In the genomic region with DNA sequence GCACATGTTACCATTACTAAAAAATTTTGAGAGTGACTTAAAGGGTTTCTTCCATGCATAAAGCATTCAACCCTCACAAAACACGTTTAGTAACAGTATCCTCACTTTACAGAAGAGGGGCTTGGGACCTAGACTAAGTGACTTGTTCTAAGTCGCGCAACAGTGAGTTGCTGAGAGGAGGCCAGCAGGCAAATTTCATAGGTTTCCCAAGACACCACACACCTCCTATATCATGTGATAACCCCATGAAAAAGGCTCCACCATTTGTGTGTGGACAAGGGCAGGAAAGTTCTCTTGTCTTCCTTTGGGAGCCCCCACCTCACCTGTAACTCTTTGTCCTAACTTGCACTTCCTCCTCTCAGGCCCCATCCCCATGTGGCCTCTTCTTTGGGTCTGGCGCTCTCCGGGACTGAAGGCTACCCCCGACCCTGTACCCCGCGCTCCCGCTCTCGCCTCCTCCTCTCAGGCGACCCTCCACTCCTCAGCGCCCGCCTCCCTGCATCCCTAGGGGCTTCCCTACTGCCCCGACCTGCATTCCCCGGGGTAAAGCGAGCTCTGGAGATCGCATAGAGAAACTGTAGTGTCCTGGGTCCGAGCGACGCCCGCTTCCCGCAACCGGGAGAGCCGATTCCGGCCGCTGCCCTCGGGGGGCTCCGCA, we compare ENCODE assay signal across 8 cellular contexts. TPM values are rescaled to one million over a fixed set of nuclear protein-coding genes. Genes with fewer than 3 reads are reported as not detected.
DNase-seq lines count a peak whose midpoint lies in the region; ATAC-seq, FAIRE-seq and TF ChIP-seq lines count a peak whose summit lies in the region.

No MANE protein-coding gene starts in this region.

- no peak for TF ChIP-seq CTCF in CD4-positive, alpha-beta T cell (IDR thresholded peaks at IDR 0.05)
- no peak for TF ChIP-seq CTCF in HL-60 (IDR thresholded peaks at IDR 0.05; ENCODE audit: insufficient read depth, low read length)
- TF ChIP-seq CTCF in astrocyte (IDR thresholded peaks at IDR 0.05; ENCODE audit: insufficient read depth, low read depth, low read length): no peak
- no peak for TF ChIP-seq CTCF in right lobe of liver (IDR thresholded peaks at IDR 0.05)
- no peak for TF ChIP-seq CTCF in transverse colon (IDR thresholded peaks at IDR 0.05)

- in situ Hi-C loops in transverse colon (cut with MboI; ENCODE audit: low pct_ligation_motif_present in 1 of 4, low pct_unique_long_range_greater_than_20kb in 1 of 4, low sequenced_read_pairs in 3 of 4): no loop called here

- H3K4me3 Mint-ChIP-seq in CD4-positive, alpha-beta T cell: peak overlapping the region; percentile 97
- peak overlapping the region; percentile 96 for H3K4me3 Mint-ChIP-seq in astrocyte (ENCODE audit: unreplicated experiment)

- peak overlapping the region; percentile 90 for H3K9ac ChIP-seq in astrocyte (ENCODE audit: low read length)

- FAIRE-seq in astrocyte (lab: Jason Lieb, UNC): no peak

- peak overlapping the region; percentile 92 for H2AFZ ChIP-seq in astrocyte (ENCODE audit: low read depth, low read length)

- intact Hi-C loops in CD4-positive, alpha-beta T cell (cut with DNase I, micrococcal nuclease): loop anchor here (10.0 kb wide), 2 partner anchors 361 to 1401 kb away; a partner anchor contains a TSS
- intact Hi-C loops in right lobe of liver (cut with DNase I) (no loop called here), transverse colon (cut with DNase I; ENCODE audit: low total_unique reads) (loop anchor here (5.0 kb wide), 1 partner anchor 1394 kb away; a partner anchor contains a TSS)

- H4K20me1 ChIP-seq in astrocyte (ENCODE audit: insufficient read depth, low read length): no peaks in the 10 kb centered on the region

- no peaks in the 10 kb centered on the region for H3K79me2 ChIP-seq in astrocyte (ENCODE audit: insufficient read depth, low read length)

- ATAC-seq in CD4-positive, alpha-beta T cell (ENCODE audit: poor library complexity): no peak
- ATAC-seq in right lobe of liver (peak in 1 of 4 donors; percentile 4), HG02571 (IDR thresholded peaks at IDR 0.05; ENCODE audit: unreplicated experiment) (no peak), HG02763 (IDR thresholded peaks at IDR 0.05; ENCODE audit: unreplicated experiment) (no peak)

- TF ChIP-seq POLR2A in right lobe of liver (IDR thresholded peaks at IDR 0.05) (no peak), transverse colon (IDR thresholded peaks at IDR 0.05) (no peak)

- H3K9me3 ChIP-seq in CD4-positive, alpha-beta T cell (ENCODE audit: control insufficient read depth, low read length): no peaks in the 10 kb centered on the region
- H3K9me3 ChIP-seq in astrocyte (ENCODE audit: insufficient read depth, low read depth, low read length): no peaks in the 10 kb centered on the region
- H3K9me3 ChIP-seq in right lobe of liver: no peaks in the 10 kb centered on the region
- H3K9me3 ChIP-seq in transverse colon: no peaks in the 10 kb centered on the region

- no peak for DNase-seq in CD4-positive, alpha-beta T cell
- peak; percentile 22 to 47 for DNase-seq in HL-60 (ENCODE audit: low read depth in 1 of 2, low spot score in 1 of 2)
- no peak for DNase-seq in astrocyte (ENCODE audit: low read depth)
- no peak for DNase-seq in right lobe of liver
- peak; percentile 20 for DNase-seq in transverse colon
- DNase-seq in SKM-1 treated with dmso at 0.1 percent for 144 hours (lab: John Stamatoyannopoulos, UW; ENCODE audit: unreplicated experiment): no peak

- peaks cover 3% of the 10 kb centered on the region for H3K4me1 ChIP-seq in astrocyte (ENCODE audit: insufficient read depth, low read length)
- H3K4me1 ChIP-seq in right lobe of liver: peaks cover 0 to 34% (median 10%) of the 10 kb centered on the region in 4 donors
- peaks cover 0 to 56% (median 20%) of the 10 kb centered on the region in 4 donors for H3K4me1 ChIP-seq in transverse colon

- H3K4me1 Mint-ChIP-seq in CD4-positive, alpha-beta T cell (ENCODE audit: low read depth): peaks cover 96% of the 10 kb centered on the region
- H3K4me1 Mint-ChIP-seq in astrocyte (ENCODE audit: low read depth, unreplicated experiment): peaks cover 12% of the 10 kb centered on the region

- H3K36me3 Mint-ChIP-seq in CD4-positive, alpha-beta T cell (ENCODE audit: low read depth): peaks cover 93% of the 10 kb centered on the region
- peaks cover 36% of the 10 kb centered on the region for H3K36me3 Mint-ChIP-seq in astrocyte (ENCODE audit: low read depth, unreplicated experiment)

- H3K9me3 Mint-ChIP-seq in CD4-positive, alpha-beta T cell: no peaks in the 10 kb centered on the region
- H3K9me3 Mint-ChIP-seq in astrocyte (ENCODE audit: unreplicated experiment): peaks cover 1% of the 10 kb centered on the region

- peak overlapping the region; percentile 91 for H3K4me2 ChIP-seq in astrocyte (ENCODE audit: low read length)

- H3K27ac Mint-ChIP-seq in CD4-positive, alpha-beta T cell: peak overlapping the region; percentile 99
- H3K27ac Mint-ChIP-seq in astrocyte (ENCODE audit: unreplicated experiment): peak overlapping the region; percentile 91

- H3K27me3 Mint-ChIP-seq in CD4-positive, alpha-beta T cell: no peaks in the 10 kb centered on the region
- peaks cover 18% of the 10 kb centered on the region for H3K27me3 Mint-ChIP-seq in astrocyte (ENCODE audit: low read depth, unreplicated experiment)

- no peak for TF ChIP-seq EP300 in transverse colon (IDR thresholded peaks at IDR 0.05; ENCODE audit: low read depth)

- WGBS in right lobe of liver (ENCODE audit: insufficient coverage, low coverage, low lambda C conversion rate, missing lambda C conversion rate): 2% methylated on average over 26 of the region's 28 CpGs
- WGBS in transverse colon (ENCODE audit: low coverage in 1 of 2), 2 donors: 0 to 4% methylated on average over 1 to 28 of the region's 28 CpGs

- H3K4me3 ChIP-seq in HL-60 (replicated peaks; ENCODE audit: insufficient read depth, low read length) (peak overlapping the region; percentile 71), astrocyte (ENCODE audit: insufficient read depth, low read depth, low read length) (peak overlapping the region; percentile 93), right lobe of liver (peak overlapping the region; percentile 79 to 96 (median 92)), transverse colon (peak overlapping the region; percentile 62 to 98 (median 84))

- CTCF ChIA-PET in CD4-positive, alpha-beta T cell (lab: Charles Lee): interaction anchor here (0.6 to 6.8 kb wide), 8 partner anchors 11 to 141 kb away, joined by 4 to 288 read pairs (median 13); a partner anchor contains a TSS

- H3K36me3 ChIP-seq in astrocyte (ENCODE audit: insufficient read depth, low read length) (peaks cover 8% of the 10 kb centered on the region), right lobe of liver (peaks cover 5 to 32% (median 12%) of the 10 kb centered on the region in 4 donors), transverse colon (peaks cover 0 to 34% (median 11%) of the 10 kb centered on the region in 4 donors)

- peak overlapping the region; percentile 99 for H3K27ac ChIP-seq in CD4-positive, alpha-beta T cell (ENCODE audit: low read depth, low read length)
- H3K27ac ChIP-seq in HL-60 (replicated peaks): peak overlapping the region; percentile 91
- peak overlapping the region; percentile 78 for H3K27ac ChIP-seq in astrocyte (ENCODE audit: low read depth, low read length)
- peak overlapping the region; percentile 94 to 98 (median 96) for H3K27ac ChIP-seq in right lobe of liver
- peak overlapping the region; percentile 90 to 98 (median 98) for H3K27ac ChIP-seq in transverse colon

- POLR2A ChIA-PET in CD4-positive, alpha-beta T cell (lab: Charles Lee): interaction anchor here (1.0 to 11.2 kb wide), 13 partner anchors 14 to 651 kb away, joined by 3 to 901 read pairs (median 11); a partner anchor contains a TSS

- no peaks in the 10 kb centered on the region for H3K27me3 ChIP-seq in CD4-positive, alpha-beta T cell (ENCODE audit: control insufficient read depth, insufficient read depth, low read length)
- H3K27me3 ChIP-seq in HL-60 (ENCODE audit: insufficient read depth, poor library complexity, severe bottlenecking) (no peaks in the 10 kb centered on the region), astrocyte (ENCODE audit: insufficient read depth, low read length) (no peaks in the 10 kb centered on the region), right lobe of liver (no peaks in the 10 kb centered on the region), transverse colon (no peaks in the 10 kb centered on the region)

RNA-seq across cellular contexts. Expression of a gene that starts 0.4 kb away (rescaled TPM):
- total RNA-seq in CD4-positive, alpha-beta T cell: 100 to 1,000 TPM; 120 to 121 TPM
- total RNA-seq in astrocyte (45.5 and 57.5 TPM in 2 replicates), right lobe of liver (10 to 100 TPM; 34.7 to 66.3 (median 40.5) TPM), transverse colon (10 to 100 TPM in 3 of 4 donors, 1 to 10 TPM in 1; 9.4 to 95.2 (median 72.6) TPM)

RNA-seq across cellular contexts. Expression of a gene that starts 4.9 kb away (rescaled TPM):
- 100 to 1,000 TPM; 165 to 171 TPM for total RNA-seq in CD4-positive, alpha-beta T cell
- 118 and 121 TPM in 2 replicates for total RNA-seq in astrocyte
- 10 to 100 TPM in 4 of 6 experiments, 1 to 10 TPM in 2; 8.8 to 20.2 (median 15.9) TPM for total RNA-seq in right lobe of liver
- total RNA-seq in transverse colon: 10 to 100 TPM; 12.3 to 48.2 (median 27.1) TPM

RNA-seq across cellular contexts. Expression of a gene that starts 10.1 kb away (rescaled TPM):
- 10 to 100 TPM; 91.5 to 93.9 TPM for total RNA-seq in CD4-positive, alpha-beta T cell
- total RNA-seq in astrocyte: 135 and 160 TPM in 2 replicates
- total RNA-seq in right lobe of liver: 10 to 100 TPM in 5 of 6 experiments, 1 to 10 TPM in 1; 7.7 to 24.9 (median 17.8) TPM
- total RNA-seq in transverse colon: 10 to 100 TPM; 63.2 to 87.9 (median 75.3) TPM

RNA-seq across cellular contexts. Expression of a gene that starts 10.5 kb away (rescaled TPM):
- total RNA-seq in CD4-positive, alpha-beta T cell: 10 to 100 TPM; 37.2 to 38.4 TPM
- total RNA-seq in astrocyte (34.1 and 42.8 TPM in 2 replicates), right lobe of liver (10 to 100 TPM in 5 of 6 experiments, 1 to 10 TPM in 1; 7.1 to 33.2 (median 18.0) TPM), transverse colon (10 to 100 TPM; 14.6 to 44.1 (median 32.9) TPM)

RNA-seq across cellular contexts. Expression of a gene that starts 26.6 kb away (rescaled TPM):
- total RNA-seq in CD4-positive, alpha-beta T cell: 1 to 10 TPM; 2.9 to 3.2 TPM
- total RNA-seq in astrocyte (0.20 and 0.79 TPM in 2 replicates), right lobe of liver (under 1 TPM in 2 of 6 experiments, not detected in 4; 0.16 to 0.20 TPM), transverse colon (1 to 10 TPM in 1 of 4 donors, not detected in 3; 5.7 TPM)

Comparison
In these comparisons a context has a peak if more than half of its experiments do, and no peak if none do; other contexts are left out.
1. DNase-seq: peak in HL-60 (2 of 2) and transverse colon (single experiment); none in CD4-positive, alpha-beta T cell (0 of 10), astrocyte (single experiment), right lobe of liver (0 of 3) and SKM-1 treated with dmso at 0.1 percent for 144 hours (single experiment).
2. intact Hi-C loops: an anchor here in CD4-positive, alpha-beta T cell (10.0 kb wide) and transverse colon (5.0 kb wide); none called in right lobe of liver.
3. Peak in every context shown above with its lines, with median percentiles within 50 percentile points of each other: H3K27ac ChIP-seq and H3K4me3 ChIP-seq.